9 cellular contexts compared by ENCODE assay signal in the genomic region with DNA sequence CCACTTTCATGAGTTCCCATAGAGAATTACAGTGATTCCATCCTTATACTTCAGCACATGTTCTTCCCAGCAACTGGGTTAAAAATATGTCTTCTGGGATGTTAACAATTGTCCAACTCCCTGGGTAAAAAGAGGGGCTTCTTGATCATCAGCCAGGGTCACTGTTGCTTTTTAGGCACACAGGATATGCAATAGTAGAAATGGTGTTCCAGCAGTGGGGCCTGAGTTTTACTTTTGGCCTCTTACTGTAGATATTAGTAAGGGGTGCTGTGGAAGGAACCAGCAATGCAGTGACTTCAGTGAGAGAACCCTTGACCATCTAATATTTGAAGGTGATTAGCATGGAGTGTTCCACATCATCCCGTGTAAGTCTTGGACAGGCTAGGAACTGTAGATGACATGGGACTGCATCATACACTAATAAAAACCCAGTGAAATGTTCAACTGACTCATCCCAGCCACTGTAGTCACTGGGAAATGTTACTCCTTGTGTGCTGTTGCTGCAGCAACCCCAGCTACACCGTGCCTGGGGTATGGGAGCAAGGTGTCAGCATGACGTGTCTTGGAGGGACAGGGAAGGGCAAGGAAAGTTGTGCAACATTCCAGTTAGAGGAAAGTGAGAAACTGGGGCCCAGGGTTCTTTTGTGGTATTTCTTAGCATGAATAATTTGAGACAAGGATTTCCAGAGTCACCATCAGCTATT.
DNase-seq lines count a peak whose midpoint lies in the region; ATAC-seq and TF ChIP-seq lines count a peak whose summit lies in the region.
"Had no signal": no experiment of that assay in that cellular context is flagged by ENCODE, and none has a peak within 500 bp of the region (broad histone marks: within the 10 kb centered on the region; RNA-seq: fewer than 3 reads in every experiment).

No MANE protein-coding gene starts in this region.

- TF ChIP-seq RAD21 in SK-N-SH (IDR thresholded peaks at IDR 0.05; ENCODE audit: low read length), result no peak

- H3K36me3 ChIP-seq in SK-N-SH (replicated peaks in 1 of 2; ENCODE audit: control insufficient read depth in 1 of 2, insufficient read depth in 2 of 2, low read length in 1 of 2) (no peaks in the 10 kb centered on the region), upper lobe of left lung (no peaks in the 10 kb centered on the region)

- H3K27me3 ChIP-seq in SK-N-SH (ENCODE audit: insufficient read depth) (no peaks in the 10 kb centered on the region), upper lobe of left lung (no peaks in the 10 kb centered on the region)

- H2AFZ ChIP-seq in SK-N-SH (ENCODE audit: low read depth), result no peak overlapping the region

- H3K9me3 ChIP-seq in SK-N-SH (no peaks in the 10 kb centered on the region), upper lobe of left lung (no peaks in the 10 kb centered on the region)

- no peak for TF ChIP-seq CTCF in SK-N-SH (IDR thresholded peaks at IDR 0.05)
- no peak for TF ChIP-seq CTCF in upper lobe of left lung (IDR thresholded peaks at IDR 0.05)

- H3K4me1 ChIP-seq in SK-N-SH (ENCODE audit: control insufficient read depth in 1 of 2, insufficient read depth in 2 of 2, low read depth in 1 of 2, low read length in 1 of 2), result peaks cover 0 to 5% of the 10 kb centered on the region in 2 experiments; a peak in 2 of 4 replicates
- H3K4me1 ChIP-seq in upper lobe of left lung, result peaks cover under 1 to 2% (median 2%) of the 10 kb centered on the region in 4 donors

- H3F3A ChIP-seq in SK-N-SH (replicated peaks; ENCODE audit: insufficient read depth), result peaks cover 4% of the 10 kb centered on the region

- TF ChIP-seq POLR2A in upper lobe of left lung (IDR thresholded peaks at IDR 0.05), result no peak

- H3K27ac ChIP-seq in SK-N-SH (ENCODE audit: low read depth in 2 of 2, low read length in 1 of 2) (peak overlapping the region in 1 of 2 experiments; percentile 57; a peak in 2 of 4 replicates), upper lobe of left lung (no peak overlapping the region)

- no peak overlapping the region for H3K9ac ChIP-seq in SK-N-SH

- 33% methylated on average over 3 of the region's 3 CpGs for WGBS in SK-N-SH (ENCODE audit: low lambda C conversion rate)
- WGBS in upper lobe of left lung, 2 donors, result 53 to 62% methylated on average over 3 of the region's 3 CpGs

- CTCF ChIA-PET in SK-N-SH (lab: Yijun Ruan, JAX), result interaction anchor here (0.9 to 1.6 kb wide), 3 partner anchors 174 to 194 kb away, joined by 3 to 6 read pairs (median 3); no protein-coding TSS in a partner anchor

- TF ChIP-seq EP300 in SK-N-SH (IDR thresholded peaks at IDR 0.05; ENCODE audit: borderline replicate concordance in 1 of 2, low read depth in 1 of 2, low read length in 1 of 2) (no peak), upper lobe of left lung (IDR thresholded peaks at IDR 0.05) (no peak)

- H3K79me2 ChIP-seq in SK-N-SH (ENCODE audit: insufficient read depth), result no peaks in the 10 kb centered on the region

- DNase-seq in SK-N-SH, result no peak
- peak; percentile 69 for DNase-seq in astrocyte of the hippocampus (ENCODE audit: low read depth, low spot score)
- DNase-seq in islet precursor cell, result peak; percentile 59
- peak in 1 of 2 donors; percentile 44 for DNase-seq in upper lobe of left lung
- DNase-seq in NCI-H510A (lab: John Stamatoyannopoulos, UW), result no peak
- DNase-seq in stimulated activated CD4-positive, alpha-beta T cell treated with anti-CD3 and anti-CD28 coated beads, Interleukin-2, amount 100 ng/mL, for 48 hours, result no peak
- DNase-seq: NCI-H187 had no signal

- H3K4me2 ChIP-seq in SK-N-SH, result no peak overlapping the region

- no peaks in the 10 kb centered on the region for H4K20me1 ChIP-seq in SK-N-SH (ENCODE audit: insufficient read depth)

- no peaks in the 10 kb centered on the region for H3K9me2 ChIP-seq in SK-N-SH

- H3K4me3 ChIP-seq in SK-N-SH (ENCODE audit: low read depth in 2 of 2, low read length in 1 of 2) (no peak overlapping the region), upper lobe of left lung (no peak overlapping the region)

- POLR2A ChIA-PET in SK-N-SH (lab: Yijun Ruan, JAX), result no interaction called here

- ATAC-seq in SK-N-SH treated with all-trans-retinoic acid at 6 μM for 48 hours, result peak; percentile 79
- ATAC-seq in upper lobe of left lung (ENCODE audit: low FRiP score in 2 of 2), result peak; percentile 65 to 78
- ATAC-seq in GM19463 (IDR thresholded peaks at IDR 0.05; ENCODE audit: unreplicated experiment), result no peak

TF ChIP-seq in SK-N-SH treated with all-trans-retinoic acid at 6 μM for 48 hours, 23 proteins besides CTCF, POLR2A, EP300 and RAD21:
- TF ChIP-seq TOX (CRISPR knock-in tag; IDR thresholded peaks at IDR 0.05; ENCODE audit: borderline replicate concordance) (peak; percentile 60; the same call in 1 of the 2 replicates), PPARA (CRISPR knock-in tag; IDR thresholded peaks at IDR 0.05; ENCODE audit: borderline replicate concordance) (no peak)

TF ChIP-seq in SK-N-SH, 30 proteins besides CTCF, POLR2A, EP300 and RAD21:
- TF ChIP-seq, protein P1, sequence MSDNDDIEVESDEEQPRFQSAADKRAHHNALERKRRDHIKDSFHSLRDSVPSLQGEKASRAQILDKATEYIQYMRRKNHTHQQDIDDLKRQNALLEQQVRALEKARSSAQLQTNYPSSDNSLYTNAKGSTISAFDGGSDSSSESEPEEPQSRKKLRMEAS (IDR thresholded peaks at IDR 0.05; ENCODE audit: low read depth), result no peak
TF ChIP-seq in SK-N-SH: peak in this region for 0.

Comparison
In these comparisons a context has a peak if more than half of its experiments do, and no peak if none do; other contexts are left out.
1. DNase-seq: peak in astrocyte of the hippocampus (single experiment) and islet precursor cell (single experiment); none in SK-N-SH (single experiment), NCI-H510A (single experiment) and stimulated activated CD4-positive, alpha-beta T cell treated with anti-CD3 and anti-CD28 coated beads, Interleukin-2, amount 100 ng/mL, for 48 hours (0 of 2).